Comparison of ENCODE assay signal across 17 cellular contexts in genomic region chr2:151728736-151729415, GRCh38. TPM values are rescaled to one million over a fixed set of nuclear protein-coding genes. Genes with fewer than 3 reads are reported as not detected.
DNase-seq lines count a peak whose midpoint lies in the region; ATAC-seq and TF ChIP-seq lines count a peak whose summit lies in the region.
"Had no signal": no experiment of that assay in that cellular context is flagged by ENCODE, and none has a peak within 500 bp of the region (broad histone marks: within the 10 kb centered on the region; RNA-seq: fewer than 3 reads in every experiment).

No MANE protein-coding gene starts in this region.

- H3K4me3 ChIP-seq in GM12864 (ENCODE audit: low read depth, low read length) (no peak overlapping the region), HAP-1 (no peak overlapping the region)
- H3K4me3 ChIP-seq: cardiac muscle cell, uterus had no signal

- TF ChIP-seq CTCF in GM12864 (IDR thresholded peaks at IDR 0.05; ENCODE audit: low read depth, low read length, missing control alignments) (peak; percentile 47), activated B cell treated with CpG ODN at 0.5 μM for 24 hours (IDR thresholded peaks at IDR 0.05) (no peak), CD14-positive monocyte (IDR thresholded peaks at IDR 0.05) (no peak)

- H3K36me3 Mint-ChIP-seq in activated B cell treated with CpG ODN at 0.5 μM for 24 hours (ENCODE audit: low read depth) (no peaks in the 10 kb centered on the region), naive B cell (peaks cover 0 to 4% of the 10 kb centered on the region in 2 donors), CD14-positive monocyte (no peaks in the 10 kb centered on the region)
- H3K36me3 Mint-ChIP-seq: activated naive CD4-positive, alpha-beta T cell treated with anti-CD3 and anti-CD28 coated beads, Interleukin-2, amount 50 U/mL, for 24 hours had no signal

- peaks cover 36% of the 10 kb centered on the region for H3K4me1 Mint-ChIP-seq in activated B cell treated with CpG ODN at 0.5 μM for 24 hours
- peaks cover 25 to 38% (median 33%) of the 10 kb centered on the region in 3 donors for H3K4me1 Mint-ChIP-seq in naive B cell
- H3K4me1 Mint-ChIP-seq in CD14-positive monocyte: no peaks in the 10 kb centered on the region

- H3K27ac Mint-ChIP-seq in activated B cell treated with CpG ODN at 0.5 μM for 24 hours: peak overlapping the region; percentile 67
- peak overlapping the region in 4 of 6 donors; percentile 86 to 95 (median 90) for H3K27ac Mint-ChIP-seq in naive B cell
- no peak overlapping the region for H3K27ac Mint-ChIP-seq in CD14-positive monocyte
- H3K27ac Mint-ChIP-seq: activated naive CD4-positive, alpha-beta T cell treated with anti-CD3 and anti-CD28 coated beads, Interleukin-2, amount 50 U/mL, for 24 hours had no signal

- H3K9me3 ChIP-seq in HAP-1: no peaks in the 10 kb centered on the region
- H3K9me3 ChIP-seq: uterus had no signal

- in situ Hi-C loops in HAP-1 (cut with MboI; ENCODE audit: low sequenced_read_pairs): no loop called here

- H3K27me3 ChIP-seq in HAP-1 (ENCODE audit: low read depth): no peaks in the 10 kb centered on the region
- H3K27me3 ChIP-seq: cardiac muscle cell, uterus had no signal

- H3K27me3 Mint-ChIP-seq in activated B cell treated with CpG ODN at 0.5 μM for 24 hours (no peaks in the 10 kb centered on the region), naive B cell (no peaks in the 10 kb centered on the region), CD14-positive monocyte (ENCODE audit: low read depth in 3 of 3) (peaks cover 0 to 1% (median 0%) of the 10 kb centered on the region in 3 donors)
- H3K27me3 Mint-ChIP-seq: activated naive CD4-positive, alpha-beta T cell treated with anti-CD3 and anti-CD28 coated beads, Interleukin-2, amount 50 U/mL, for 24 hours had no signal

- intact Hi-C loops in activated B cell treated with CpG ODN at 0.5 μM for 24 hours (cut with micrococcal nuclease) (loop anchor here (2.0 to 5.0 kb wide), 2 partner anchors 42 to 92 kb away; no protein-coding TSS in a partner anchor), CD14-positive monocyte (cut with micrococcal nuclease) (no loop called here)

- H3K4me1 ChIP-seq in HAP-1: peaks cover 7% of the 10 kb centered on the region; the same call in 1 of the 2 replicates
- H3K4me1 ChIP-seq: uterus had no signal

- DNase-seq in GM12864 (ENCODE audit: low read depth) (no peak), HAP-1 (ENCODE audit: low spot score in 2 of 2) (peak; percentile 13 to 22), activated B cell treated with CpG ODN at 0.5 μM for 24 hours (no peak), naive B cell (peak; percentile 23), CD14-positive monocyte (ENCODE audit: low spot score) (no peak)
- no peak for DNase-seq in stimulated activated CD8-positive, alpha-beta memory T cell treated with anti-CD3 and anti-CD28 coated beads, Interleukin-4, amount 100 ng/mL, for 48 hours
- DNase-seq: activated CD4-positive, CD25-positive, alpha-beta regulatory T cell treated with anti-CD3 and anti-CD28 coated beads, Interleukin-2, amount 50 U/mL, for 72 hours; HCEC 1CT; MV-4-11; NCI-H446 treated with DMSO at 0.1 percent for 48 hours; stimulated activated CD4-positive, alpha-beta T cell treated with anti-CD3 and anti-CD28 coated beads, Interleukin-2, amount 100 ng/mL, for 48 hours; stimulated activated naive CD4-positive, alpha-beta T cell; uterus had no signal

- H3K4me3 Mint-ChIP-seq in activated B cell treated with CpG ODN at 0.5 μM for 24 hours (peak overlapping the region; percentile 46), naive B cell (peak overlapping the region in 6 of 8 donors; percentile 5 to 79 (median 70)), CD14-positive monocyte (no peak overlapping the region)
- H3K4me3 Mint-ChIP-seq: activated naive CD4-positive, alpha-beta T cell treated with anti-CD3 and anti-CD28 coated beads, Interleukin-2, amount 50 U/mL, for 24 hours had no signal

- H3K9me3 Mint-ChIP-seq in activated B cell treated with CpG ODN at 0.5 μM for 24 hours (peaks cover 2% of the 10 kb centered on the region), naive B cell (peaks cover 0 to 1% (median 0%) of the 10 kb centered on the region in 7 donors), CD14-positive monocyte (peaks cover 0 to 3% (median 0%) of the 10 kb centered on the region in 7 donors)
- H3K9me3 Mint-ChIP-seq: activated naive CD4-positive, alpha-beta T cell treated with anti-CD3 and anti-CD28 coated beads, Interleukin-2, amount 50 U/mL, for 24 hours had no signal

- H3K36me3 ChIP-seq in HAP-1 (replicated peaks): no peaks in the 10 kb centered on the region
- H3K36me3 ChIP-seq: cardiac muscle cell, uterus had no signal

- ATAC-seq in activated B cell treated with CpG ODN at 0.5 μM for 24 hours (ENCODE audit: low read depth) (peak; percentile 64), naive B cell (ENCODE audit: low read depth in 2 of 2) (peak; percentile 74 to 75), GM18519 (IDR thresholded peaks at IDR 0.05; ENCODE audit: low FRiP score, unreplicated experiment) (no peak), GM18909 (IDR thresholded peaks at IDR 0.05; ENCODE audit: poor library complexity, unreplicated experiment) (no peak)

- POLR2A ChIA-PET in activated B cell treated with CpG ODN at 0.5 μM for 24 hours (lab: Charles Lee): interaction anchor here (0.7 to 2.5 kb wide), 4 partner anchors 37 to 51 kb away, joined by 3 to 15 read pairs (median 4); no protein-coding TSS in a partner anchor

- CTCF ChIA-PET in activated B cell treated with CpG ODN at 0.5 μM for 24 hours (lab: Charles Lee): interaction anchor here (0.7 to 1.4 kb wide), 5 partner anchors 12 to 446 kb away, joined by 3 to 4 read pairs (median 3); no protein-coding TSS in a partner anchor

RNA-seq across cellular contexts. Expression of gene NEB, which starts 5.4 kb away (rescaled TPM):
- 1.2 and 2.0 TPM in 2 replicates for total RNA-seq in activated B cell treated with CpG ODN at 0.5 μM for 24 hours
- polyA plus RNA-seq in naive B cell (ENCODE audit: low read depth in 6 of 6): under 1 TPM in 4 of 6 donors, not detected in 2; 0.10 to 0.88 (median 0.18) TPM
- not detected for polyA plus RNA-seq in CD14-positive monocyte

Comparison
In these comparisons a context has a peak if more than half of its experiments do, and no peak if none do; other contexts are left out.
1. DNase-seq: peak in HAP-1 (2 of 2) and naive B cell (single experiment); none in GM12864 (single experiment), activated B cell treated with CpG ODN at 0.5 μM for 24 hours (single experiment), CD14-positive monocyte (single experiment) and stimulated activated CD8-positive, alpha-beta memory T cell treated with anti-CD3 and anti-CD28 coated beads, Interleukin-4, amount 100 ng/mL, for 48 hours (single experiment).
2. ATAC-seq: peak in activated B cell treated with CpG ODN at 0.5 μM for 24 hours (single experiment) and naive B cell (2 of 2); none in GM18519 (single experiment) and GM18909 (single experiment).
3. H3K27ac Mint-ChIP-seq: peak in activated B cell treated with CpG ODN at 0.5 μM for 24 hours (single experiment) and naive B cell (4 of 6); none in CD14-positive monocyte (0 of 7).
4. H3K4me3 Mint-ChIP-seq: peak in activated B cell treated with CpG ODN at 0.5 μM for 24 hours (single experiment) and naive B cell (6 of 8); none in CD14-positive monocyte (0 of 2).